In the genomic region with DNA sequence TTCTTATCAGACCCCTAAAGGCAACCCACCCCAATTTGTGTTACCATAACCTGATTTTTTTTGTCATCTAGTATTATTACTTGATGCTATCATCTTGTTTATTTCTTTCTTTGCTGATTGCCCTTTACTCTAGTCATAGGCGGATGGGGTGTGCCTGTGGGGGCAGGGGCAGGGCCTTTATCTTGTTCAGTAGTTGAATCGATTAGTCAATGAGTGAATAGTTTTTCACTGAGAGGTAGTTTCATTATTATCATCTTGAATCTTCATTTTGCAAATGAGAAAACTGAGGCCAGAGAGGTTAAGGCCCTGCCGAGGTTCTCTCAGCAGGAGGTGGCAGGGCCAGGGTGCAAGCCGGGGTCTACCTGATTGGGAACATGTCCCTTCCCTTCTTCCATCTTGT, we compare ENCODE assay signal across 17 cellular contexts.
"Had no signal": no experiment of that assay in that cellular context is flagged by ENCODE, and none has a peak within 500 bp of the region (broad histone marks: within the 10 kb centered on the region; RNA-seq: fewer than 3 reads in every experiment).

No MANE protein-coding gene starts in this region.

- ATAC-seq: body of pancreas; gastroesophageal sphincter; left colon; lower lobe of right lung; psoas muscle; right lobe of liver; stimulated activated memory B cell treated with anti-CD40 and anti-IgM and Interleukin-4, amounts not matched to agents 10 μg/mL and 1 μg/mL and 100 μg/mL, for 72 hours had no signal

- H3K9me3 Mint-ChIP-seq: neural crest cell; stimulated activated memory B cell treated with anti-CD40 and anti-IgM and Interleukin-4, amounts not matched to agents 10 μg/mL and 1 μg/mL and 100 μg/mL, for 72 hours; T-helper 1 cell treated with Interleukin-12 subunit alpha and Interleukin-12 subunit beta and Interleukin-4 antibody, amounts not matched to agents 30 μg/mL and 1 μg/mL, for 36 hours had no signal

- DNase-seq: activated CD4-positive, alpha-beta T cell treated with anti-CD3 and anti-CD28 coated beads, Interleukin-2, amount 50 U/mL, for 4 hours; amygdala; body of pancreas; caudate nucleus; left colon; lower lobe of right lung; psoas muscle; right lobe of liver; SHP77; SK-N-SH; trophoblast cell had no signal

- H3K4me3 Mint-ChIP-seq: neural crest cell; stimulated activated memory B cell treated with anti-CD40 and anti-IgM and Interleukin-4, amounts not matched to agents 10 μg/mL and 1 μg/mL and 100 μg/mL, for 72 hours; T-helper 1 cell treated with Interleukin-12 subunit alpha and Interleukin-12 subunit beta and Interleukin-4 antibody, amounts not matched to agents 30 μg/mL and 1 μg/mL, for 36 hours had no signal

- H3K4me1 ChIP-seq: psoas muscle, right lobe of liver, suprapubic skin had no signal

- H3K4me3 ChIP-seq: body of pancreas, gastroesophageal sphincter, lower lobe of right lung, psoas muscle, right lobe of liver, smooth muscle cell, suprapubic skin had no signal

- H3K36me3 ChIP-seq: gastroesophageal sphincter, lower lobe of right lung, right lobe of liver, suprapubic skin had no signal

- H3K27ac Mint-ChIP-seq: stimulated activated memory B cell treated with anti-CD40 and anti-IgM and Interleukin-4, amounts not matched to agents 10 μg/mL and 1 μg/mL and 100 μg/mL, for 72 hours; T-helper 1 cell treated with Interleukin-12 subunit alpha and Interleukin-12 subunit beta and Interleukin-4 antibody, amounts not matched to agents 30 μg/mL and 1 μg/mL, for 36 hours had no signal

- H3K36me3 Mint-ChIP-seq: stimulated activated memory B cell treated with anti-CD40 and anti-IgM and Interleukin-4, amounts not matched to agents 10 μg/mL and 1 μg/mL and 100 μg/mL, for 72 hours had no signal

- H3K4me2 ChIP-seq: SK-N-SH, smooth muscle cell had no signal

- H3K27me3 ChIP-seq: body of pancreas, gastroesophageal sphincter, right lobe of liver, suprapubic skin had no signal

- H3K9me3 ChIP-seq: body of pancreas, gastroesophageal sphincter, lower lobe of right lung, psoas muscle, right lobe of liver, SK-N-SH, suprapubic skin had no signal

- H3K27ac ChIP-seq: body of pancreas, gastroesophageal sphincter, lower lobe of right lung, psoas muscle, right lobe of liver, suprapubic skin had no signal

- H3K27me3 Mint-ChIP-seq: stimulated activated memory B cell treated with anti-CD40 and anti-IgM and Interleukin-4, amounts not matched to agents 10 μg/mL and 1 μg/mL and 100 μg/mL, for 72 hours had no signal

- H3K9ac ChIP-seq: SK-N-SH had no signal
